Comparison of ENCODE assay signal across 1 cellular context in the genomic region with DNA sequence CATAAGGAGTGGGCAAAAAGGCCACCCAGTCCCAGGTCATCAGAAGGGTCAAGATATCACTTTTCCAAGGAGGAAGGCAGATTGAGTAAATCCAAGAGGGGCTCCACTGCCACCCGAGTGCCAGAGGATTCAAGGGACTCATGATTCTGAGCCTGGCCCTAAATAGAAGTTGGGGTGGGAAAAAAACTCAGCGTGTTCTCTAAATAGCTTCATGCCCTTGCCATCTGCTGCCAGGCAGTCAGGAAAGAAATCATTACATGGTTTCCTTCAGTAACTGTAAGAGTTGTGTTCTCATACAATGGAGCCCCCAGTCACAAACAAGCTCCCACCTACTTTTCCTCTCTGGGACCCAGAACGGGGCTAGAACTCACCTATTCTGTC.
TF ChIP-seq lines count a peak whose summit lies in the region.

No MANE protein-coding gene starts in this region.

TF ChIP-seq in K562, 482 proteins besides CTCF, POLR2A, EP300 and RAD21:
- TF ChIP-seq SP1 (CRISPR knock-in tag; IDR thresholded peaks at IDR 0.05) (no peak), NR1H2 (CRISPR knock-in tag; IDR thresholded peaks at IDR 0.05) (no peak), FOSL1 (tag; conservative IDR thresholded peaks at IDR 0.05) (no peak), ZNF311 (CRISPR knock-in tag; IDR thresholded peaks at IDR 0.05) (no peak), PTTG1 (tag; IDR thresholded peaks at IDR 0.05; ENCODE audit: low read depth) (no peak), ZNF561 (CRISPR knock-in tag; conservative IDR thresholded peaks at IDR 0.05) (no peak), TBL1XR1 (IDR thresholded peaks at IDR 0.05; ENCODE audit: low read length in 2 of 2) (no peak)
- TF ChIP-seq, protein P1, sequence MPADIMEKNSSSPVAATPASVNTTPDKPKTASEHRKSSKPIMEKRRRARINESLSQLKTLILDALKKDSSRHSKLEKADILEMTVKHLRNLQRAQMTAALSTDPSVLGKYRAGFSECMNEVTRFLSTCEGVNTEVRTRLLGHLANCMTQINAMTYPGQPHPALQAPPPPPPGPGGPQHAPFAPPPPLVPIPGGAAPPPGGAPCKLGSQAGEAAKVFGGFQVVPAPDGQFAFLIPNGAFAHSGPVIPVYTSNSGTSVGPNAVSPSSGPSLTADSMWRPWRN (IDR thresholded peaks at IDR 0.05; ENCODE audit: low read depth): no peak
